ENCODE assay signal across 11 cellular contexts in genomic region chr3:42556089-42556632, GRCh38. TPM values are rescaled to one million over a fixed set of nuclear protein-coding genes. Genes with fewer than 3 reads are reported as not detected.
A peak's percentile ranks its signal among the peaks of the same experiment; 100 is the strongest.
DNase-seq lines count a peak whose midpoint lies in the region; ATAC-seq and TF ChIP-seq lines count a peak whose summit lies in the region.
"Had no signal": no experiment of that assay in that cellular context is flagged by ENCODE, and none has a peak within 500 bp of the region (broad histone marks: within the 10 kb centered on the region; RNA-seq: fewer than 3 reads in every experiment).

No MANE protein-coding gene starts in this region.

- H2BK120ac ChIP-seq in H9 (ENCODE audit: low read depth, low read length, poor library complexity, severe bottlenecking) = no peak overlapping the region

- H2BK20ac ChIP-seq in H9 (ENCODE audit: low read depth, low read length, poor library complexity, severe bottlenecking) = no peak overlapping the region

- DNase-seq in activated CD4-positive, alpha-beta T cell treated with anti-CD3 and anti-CD28 coated beads, Interleukin-2, amount 10 ng/mL, durations not matched to agents 24 days and 14 days = peak; percentile 87
- no peak for DNase-seq in memory B cell (ENCODE audit: low spot score in 2 of 2)
- no peak for DNase-seq in H9
- no peak for DNase-seq in AG20443 (ENCODE audit: low spot score)
- DNase-seq in NCI-H748 treated with DMSO at 0.1 percent for 48 hours (lab: John Stamatoyannopoulos, UW) = no peak
- DNase-seq: left cardiac atrium, T1000 had no signal

- peaks cover 1% of the 10 kb centered on the region; the same call in 1 of the 2 replicates for H3K79me2 ChIP-seq in H9 (ENCODE audit: insufficient read depth, low read length)

- H3K4me1 ChIP-seq in H9 (ENCODE audit: insufficient read depth, low read length) = no peaks in the 10 kb centered on the region

- no peak overlapping the region for H2BK12ac ChIP-seq in H9 (ENCODE audit: insufficient read length, low read depth, low read length)

- no peaks in the 10 kb centered on the region for H3K79me1 ChIP-seq in H9 (ENCODE audit: insufficient read depth, low read depth, low read length, poor library complexity, severe bottlenecking)

- H2BK5ac ChIP-seq in H9 (ENCODE audit: insufficient read length, low read length) = no peak overlapping the region

- no peak overlapping the region for H3T11ph ChIP-seq in H9 (ENCODE audit: low read length)

- no peak overlapping the region for H3K4me2 ChIP-seq in H9 (ENCODE audit: insufficient read depth, insufficient read length, low read length)

- ATAC-seq in GM18867 (IDR thresholded peaks at IDR 0.05; ENCODE audit: unreplicated experiment) (peak; percentile 70), HG03108 (IDR thresholded peaks at IDR 0.05; ENCODE audit: unreplicated experiment) (peak; percentile 81), memory B cell (ENCODE audit: low read depth) (no peak), HG03045 (IDR thresholded peaks at IDR 0.05; ENCODE audit: unreplicated experiment) (no peak)

- no peak overlapping the region for H2BK15ac ChIP-seq in H9 (ENCODE audit: low read depth, low read length)

- no peak overlapping the region for H2AFZ ChIP-seq in H9 (ENCODE audit: low read length)

- H3K9ac ChIP-seq in H9 (ENCODE audit: extremely low read depth, insufficient read length, low read length) = no peak overlapping the region

- H2AK5ac ChIP-seq in H9 (ENCODE audit: insufficient read length, low read length) = no peak overlapping the region

- no peak overlapping the region for H3K27ac ChIP-seq in H9 (ENCODE audit: insufficient read length, low read depth, low read length)

- no peak overlapping the region for H4K8ac ChIP-seq in H9 (replicated peaks; ENCODE audit: insufficient read length, low read depth, low read length)

- no peaks in the 10 kb centered on the region for H3K27me3 ChIP-seq in H9 (ENCODE audit: insufficient read depth, low read length)

- H4K91ac ChIP-seq in H9 (ENCODE audit: insufficient read length, low read depth, low read length) = no peak overlapping the region

- no peaks in the 10 kb centered on the region for H3K9me3 ChIP-seq in H9 (ENCODE audit: control insufficient read depth, low read depth, low read length)

- no CpG with 5 or more reads among the region's 3 CpGs for WGBS in H9 (ENCODE audit: extremely low coverage, insufficient read length, low lambda C conversion rate)

- H3K4me3 Mint-ChIP-seq in activated CD4-positive, alpha-beta T cell treated with anti-CD3 and anti-CD28 coated beads, Interleukin-2, amount 10 ng/mL, durations not matched to agents 24 days and 14 days = peak overlapping the region; percentile 73
- H3K4me3 Mint-ChIP-seq in memory B cell = no peak overlapping the region
- no peak overlapping the region for H3K4me3 Mint-ChIP-seq in H9

- TF ChIP-seq CTCF in H9 (conservative IDR thresholded peaks at IDR 0.05) = no peak

- H3K23me2 ChIP-seq in H9 (ENCODE audit: insufficient read length, low read depth, low read length, poor library complexity, severe bottlenecking) = no peaks in the 10 kb centered on the region

- H3K14ac ChIP-seq in H9 (ENCODE audit: insufficient read depth, low read length) = no peak overlapping the region

- H3K4ac ChIP-seq in H9 (ENCODE audit: low read depth, low read length) = no peak overlapping the region

- intact Hi-C loops in activated CD4-positive, alpha-beta T cell treated with anti-CD3 and anti-CD28 coated beads, Interleukin-2, amount 10 ng/mL, durations not matched to agents 24 days and 14 days (cut with micrococcal nuclease) = loop anchor here (1.0 to 2.0 kb wide), 2 partner anchors 26 to 45 kb away; partner anchors contain the start of gene NKTR

- H3K18ac ChIP-seq in H9 (ENCODE audit: insufficient read length, low read depth, low read length) = no peak overlapping the region

- H3K27me3 Mint-ChIP-seq in activated CD4-positive, alpha-beta T cell treated with anti-CD3 and anti-CD28 coated beads, Interleukin-2, amount 10 ng/mL, durations not matched to agents 24 days and 14 days = no peaks in the 10 kb centered on the region
- H3K27me3 Mint-ChIP-seq in memory B cell (no peaks in the 10 kb centered on the region), H9 (ENCODE audit: low read depth) (no peaks in the 10 kb centered on the region)

- no peaks in the 10 kb centered on the region for H3K9me3 Mint-ChIP-seq in activated CD4-positive, alpha-beta T cell treated with anti-CD3 and anti-CD28 coated beads, Interleukin-2, amount 10 ng/mL, durations not matched to agents 24 days and 14 days
- no peaks in the 10 kb centered on the region for H3K9me3 Mint-ChIP-seq in memory B cell
- no peaks in the 10 kb centered on the region for H3K9me3 Mint-ChIP-seq in H9

- peaks cover 50% of the 10 kb centered on the region for H3K36me3 Mint-ChIP-seq in activated CD4-positive, alpha-beta T cell treated with anti-CD3 and anti-CD28 coated beads, Interleukin-2, amount 10 ng/mL, durations not matched to agents 24 days and 14 days (ENCODE audit: low read depth)
- H3K36me3 Mint-ChIP-seq in memory B cell (peaks cover 36% of the 10 kb centered on the region), H9 (ENCODE audit: insufficient read depth in 1 of 3, low read depth in 3 of 3) (peaks cover 33 to 68% (median 66%) of the 10 kb centered on the region in 3 experiments)

- no peak overlapping the region for H3K56ac ChIP-seq in H9 (ENCODE audit: insufficient read length, low read depth, low read length)

- peaks cover 32% of the 10 kb centered on the region for H3K4me1 Mint-ChIP-seq in activated CD4-positive, alpha-beta T cell treated with anti-CD3 and anti-CD28 coated beads, Interleukin-2, amount 10 ng/mL, durations not matched to agents 24 days and 14 days
- H3K4me1 Mint-ChIP-seq in memory B cell (no peaks in the 10 kb centered on the region), H9 (no peaks in the 10 kb centered on the region)

- peak overlapping the region; percentile 96 for H3K27ac Mint-ChIP-seq in activated CD4-positive, alpha-beta T cell treated with anti-CD3 and anti-CD28 coated beads, Interleukin-2, amount 10 ng/mL, durations not matched to agents 24 days and 14 days
- H3K27ac Mint-ChIP-seq in memory B cell (peak overlapping the region; percentile 69), H9 (no peak overlapping the region)

- no peak overlapping the region for H3K23ac ChIP-seq in H9 (ENCODE audit: insufficient read length, low read depth, low read length)

- no peak overlapping the region for H4K5ac ChIP-seq in H9 (ENCODE audit: insufficient read length, low read depth, low read length)

- H4K20me1 ChIP-seq in H9 (ENCODE audit: control insufficient read depth, insufficient read depth, insufficient read length) = no peaks in the 10 kb centered on the region

RNA-seq across cellular contexts. Expression of gene SEC22C, which starts 25.6 kb away (rescaled TPM):
- 36.3 and 39.6 TPM in 2 replicates for total RNA-seq in activated CD4-positive, alpha-beta T cell treated with anti-CD3 and anti-CD28 coated beads, Interleukin-2, amount 10 ng/mL, durations not matched to agents 24 days and 14 days
- total RNA-seq in H9 (2021) = 28.2 and 28.8 TPM in 2 replicates

RNA-seq across cellular contexts. Expression of gene SS18L2, which starts 34.5 kb away (rescaled TPM):
- 66.6 and 66.8 TPM in 2 replicates for total RNA-seq in activated CD4-positive, alpha-beta T cell treated with anti-CD3 and anti-CD28 coated beads, Interleukin-2, amount 10 ng/mL, durations not matched to agents 24 days and 14 days
- 92.1 and 97.8 TPM in 2 replicates for total RNA-seq in H9 (2021)

RNA-seq across cellular contexts. Expression of gene NKTR, which starts 44.3 kb away (rescaled TPM):
- 79.5 and 80.9 TPM in 2 replicates for total RNA-seq in activated CD4-positive, alpha-beta T cell treated with anti-CD3 and anti-CD28 coated beads, Interleukin-2, amount 10 ng/mL, durations not matched to agents 24 days and 14 days
- 66.4 and 79.8 TPM in 2 replicates for total RNA-seq in H9 (2021)

RNA-seq across cellular contexts. Expression of gene VIPR1, which starts 53.7 kb away (rescaled TPM):
- 0.68 and 0.80 TPM in 2 replicates for total RNA-seq in activated CD4-positive, alpha-beta T cell treated with anti-CD3 and anti-CD28 coated beads, Interleukin-2, amount 10 ng/mL, durations not matched to agents 24 days and 14 days
- 6.3 and 6.5 TPM in 2 replicates for total RNA-seq in H9 (2021)
- total RNA-seq: LHCN-M2 had no signal

Comparison
In these comparisons a context has a peak if more than half of its experiments do, and no peak if none do; other contexts are left out.
1. ATAC-seq: peak in GM18867 (single experiment) and HG03108 (single experiment); none in memory B cell (single experiment) and HG03045 (single experiment).
2. H3K27ac Mint-ChIP-seq: peak in activated CD4-positive, alpha-beta T cell treated with anti-CD3 and anti-CD28 coated beads, Interleukin-2, amount 10 ng/mL, durations not matched to agents 24 days and 14 days (single experiment) and memory B cell (single experiment); none in H9 (0 of 3).